ENCODE assay signal across 25 cellular contexts in the genomic region with DNA sequence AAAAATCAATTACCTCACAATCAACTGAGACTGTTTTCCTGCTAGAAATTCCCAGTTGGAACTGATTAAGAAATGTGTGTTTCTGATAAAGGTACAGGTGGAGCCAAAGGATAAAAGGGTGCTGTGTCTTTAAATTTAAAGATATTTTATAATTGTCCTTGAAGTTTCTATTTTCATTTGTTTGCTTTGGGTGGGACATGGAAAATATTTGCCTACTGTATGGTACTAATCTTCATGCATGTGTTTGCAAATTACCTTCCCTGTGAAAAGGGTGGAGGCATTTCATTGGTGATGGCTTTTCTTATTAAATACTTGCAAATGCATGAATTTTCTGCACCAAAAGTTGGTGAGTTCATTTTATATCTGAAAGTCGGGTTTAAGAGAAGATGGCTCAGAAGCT.
"Had no signal": no experiment of that assay in that cellular context is flagged by ENCODE, and none has a peak within 500 bp of the region (broad histone marks: within the 10 kb centered on the region; RNA-seq: fewer than 3 reads in every experiment).

No MANE protein-coding gene starts in this region.

- DNase-seq: activated CD4-positive, alpha-beta T cell treated with anti-CD3 and anti-CD28 coated beads for 4 hours; activated CD4-positive, alpha-beta T cell treated with anti-CD3 and anti-CD28 coated beads, Interleukin-2, amount 50 U/mL, for 4 hours; activated naive CD4-positive, alpha-beta T cell; activated T-cell treated with anti-CD3 and anti-CD28 coated beads for 4 hours; activated T-cell treated with anti-CD3 and anti-CD28 coated beads, Interleukin-2, amount 50 U/mL, for 72 hours; dorsolateral prefrontal cortex; effector memory CD8-positive, alpha-beta T cell; erythroblast; gastrocnemius medialis; glutamatergic neuron; left cardiac atrium; natural killer cell; occipital lobe; spleen; stimulated activated naive CD4-positive, alpha-beta T cell; T-helper 1 cell had no signal

- ATAC-seq: activated naive CD4-positive, alpha-beta T cell treated with anti-CD3 and anti-CD28 coated beads, Interleukin-2, amount 50 U/mL, for 72 hours; activated T-cell treated with anti-CD3 and anti-CD28 coated beads, Interleukin-2, amount 50 U/mL, for 72 hours; effector memory CD8-positive, alpha-beta T cell; gastrocnemius medialis; left cardiac atrium; natural killer cell had no signal

- H3K4me3 ChIP-seq: dorsolateral prefrontal cortex, gastrocnemius medialis, neural progenitor cell, right atrium auricular region, spleen, tibial nerve had no signal

- H3K4me1 ChIP-seq: gastrocnemius medialis, neural progenitor cell, right atrium auricular region, spleen, tibial nerve had no signal

- H3K27ac ChIP-seq: dorsolateral prefrontal cortex, gastrocnemius medialis, neural progenitor cell, right atrium auricular region, spleen, tibial nerve, VCaP had no signal

- FAIRE-seq: bronchial epithelial cell, keratinocyte, TTC549, urothelium cell line had no signal

- H3K9me3 ChIP-seq: gastrocnemius medialis, right atrium auricular region, spleen, tibial nerve had no signal

- H3K36me3 ChIP-seq: gastrocnemius medialis, neural progenitor cell, right atrium auricular region, spleen, tibial nerve had no signal

- H3K27me3 ChIP-seq: dorsolateral prefrontal cortex, gastrocnemius medialis, neural progenitor cell, right atrium auricular region, tibial nerve had no signal
